Comparison of ENCODE assay signal across 17 cellular contexts in the genomic region with DNA sequence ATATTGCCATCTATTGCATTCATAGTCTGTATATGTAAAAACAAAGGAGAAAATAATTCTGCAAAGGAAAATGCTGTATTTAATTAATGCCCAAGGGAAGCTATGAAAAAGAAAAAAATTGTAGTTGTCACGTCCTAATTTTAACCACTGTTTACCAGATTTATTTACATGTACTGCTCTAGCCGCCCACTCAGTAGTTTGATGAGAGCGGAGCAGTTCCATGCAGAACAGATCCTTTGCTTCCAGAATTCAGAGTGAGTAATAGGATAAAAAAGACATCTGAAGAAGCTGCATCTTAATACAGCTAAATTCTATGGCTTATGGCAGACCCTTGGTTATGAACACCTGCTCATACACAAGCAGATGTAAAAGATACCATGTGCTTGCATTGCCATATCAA.
DNase-seq lines count a peak whose midpoint lies in the region; ATAC-seq and TF ChIP-seq lines count a peak whose summit lies in the region.
"Had no signal": no experiment of that assay in that cellular context is flagged by ENCODE, and none has a peak within 500 bp of the region (broad histone marks: within the 10 kb centered on the region; RNA-seq: fewer than 3 reads in every experiment).

No MANE protein-coding gene starts in this region.

- no peaks in the 10 kb centered on the region for H3K9me3 Mint-ChIP-seq in GM23338
- H3K9me3 Mint-ChIP-seq: HFFc6 had no signal

- H3K9me2 ChIP-seq in GM23338 (ENCODE audit: insufficient read depth), result no peaks in the 10 kb centered on the region

- ATAC-seq in GM23338 (no peak), HG02885 (IDR thresholded peaks at IDR 0.05; ENCODE audit: poor library complexity, unreplicated experiment) (no peak), Right ventricle myocardium superior (ENCODE audit: poor library complexity) (no peak)
- ATAC-seq: HepG2 had no signal

- no peaks in the 10 kb centered on the region for H3K36me3 ChIP-seq in GM23338 (ENCODE audit: insufficient read depth)
- H3K36me3 ChIP-seq: BE2C had no signal

- no peaks in the 10 kb centered on the region for H3K79me2 ChIP-seq in GM23338 (replicated peaks; ENCODE audit: insufficient read depth)

- H3K4me3 ChIP-seq in fibroblast of mammary gland (ENCODE audit: control insufficient read depth, low read depth, low read length) (no peak overlapping the region), GM23338 (no peak overlapping the region)

- no peaks in the 10 kb centered on the region for H4K20me1 ChIP-seq in GM23338 (replicated peaks; ENCODE audit: insufficient read depth)

- no peaks in the 10 kb centered on the region for H3K36me3 Mint-ChIP-seq in GM23338 (ENCODE audit: low read depth)
- H3K36me3 Mint-ChIP-seq: CD4-positive, alpha-beta memory T cell had no signal

- no peaks in the 10 kb centered on the region for H3K4me1 ChIP-seq in GM23338 (ENCODE audit: insufficient read depth)
- H3K4me1 ChIP-seq: BE2C had no signal

- H3K27me3 Mint-ChIP-seq in GM23338 (ENCODE audit: insufficient read depth, low read depth, poor library complexity), result no peaks in the 10 kb centered on the region
- H3K27me3 Mint-ChIP-seq: CD4-positive, alpha-beta memory T cell had no signal

- TF ChIP-seq CTCF in fibroblast of mammary gland (conservative IDR thresholded peaks at IDR 0.05; ENCODE audit: control insufficient read depth, insufficient read depth, low read depth, low read length) (no peak), GM23338 (conservative IDR thresholded peaks at IDR 0.05; ENCODE audit: low read depth in 2 of 2) (no peak)

- peaks cover 5% of the 10 kb centered on the region; the same call in 1 of the 3 replicates for H3K4me1 Mint-ChIP-seq in GM23338
- H3K4me1 Mint-ChIP-seq: CD4-positive, alpha-beta memory T cell had no signal

- H3K27ac ChIP-seq in GM23338 (ENCODE audit: low read depth), result no peak overlapping the region
- H3K27ac ChIP-seq: C4-2B had no signal

- DNase-seq in NCI-H2171 (lab: John Stamatoyannopoulos, UW) (peak; percentile 0), NCI-H82 (lab: John Stamatoyannopoulos, UW) (peak; percentile 39), fibroblast of mammary gland (ENCODE audit: low read depth) (peak; percentile 2), GM23338 (ENCODE audit: low spot score) (no peak), Right ventricle myocardium superior (no peak)
- DNase-seq in stimulated activated CD4-positive, alpha-beta T cell treated with anti-CD3 and anti-CD28 coated beads, Interleukin-12 subunit alpha, Interleukin-12 subunit beta, amount 100 ng/mL, for 4 hours, result no peak
- DNase-seq: BE2C; CD4-positive, alpha-beta memory T cell; COR-L47; DMS153; DMS79 treated with DMSO at 0.1 percent for 48 hours; EL; HCEC 1CT; HFFc6 had no signal

- H3K27ac Mint-ChIP-seq in GM23338, result no peak overlapping the region
- H3K27ac Mint-ChIP-seq: CD4-positive, alpha-beta memory T cell; HFFc6 had no signal

- no peak overlapping the region for H2AFZ ChIP-seq in GM23338

- no peak overlapping the region for H3K4me3 Mint-ChIP-seq in GM23338
- H3K4me3 Mint-ChIP-seq: CD4-positive, alpha-beta memory T cell; HFFc6 had no signal

- H3K27me3 ChIP-seq in GM23338 (ENCODE audit: insufficient read depth), result no peaks in the 10 kb centered on the region
- H3K27me3 ChIP-seq: BE2C had no signal

- H3K4me2 ChIP-seq in GM23338, result no peak overlapping the region

- intact Hi-C loops in Right ventricle myocardium superior (cut with DNase I), result no loop called here

- H3F3A ChIP-seq in GM23338 (replicated peaks; ENCODE audit: low read depth), result no peaks in the 10 kb centered on the region

TF ChIP-seq in GM23338, 12 proteins besides CTCF, POLR2A, EP300 and RAD21 (continues in another document):
- TF ChIP-seq, protein P1, sequence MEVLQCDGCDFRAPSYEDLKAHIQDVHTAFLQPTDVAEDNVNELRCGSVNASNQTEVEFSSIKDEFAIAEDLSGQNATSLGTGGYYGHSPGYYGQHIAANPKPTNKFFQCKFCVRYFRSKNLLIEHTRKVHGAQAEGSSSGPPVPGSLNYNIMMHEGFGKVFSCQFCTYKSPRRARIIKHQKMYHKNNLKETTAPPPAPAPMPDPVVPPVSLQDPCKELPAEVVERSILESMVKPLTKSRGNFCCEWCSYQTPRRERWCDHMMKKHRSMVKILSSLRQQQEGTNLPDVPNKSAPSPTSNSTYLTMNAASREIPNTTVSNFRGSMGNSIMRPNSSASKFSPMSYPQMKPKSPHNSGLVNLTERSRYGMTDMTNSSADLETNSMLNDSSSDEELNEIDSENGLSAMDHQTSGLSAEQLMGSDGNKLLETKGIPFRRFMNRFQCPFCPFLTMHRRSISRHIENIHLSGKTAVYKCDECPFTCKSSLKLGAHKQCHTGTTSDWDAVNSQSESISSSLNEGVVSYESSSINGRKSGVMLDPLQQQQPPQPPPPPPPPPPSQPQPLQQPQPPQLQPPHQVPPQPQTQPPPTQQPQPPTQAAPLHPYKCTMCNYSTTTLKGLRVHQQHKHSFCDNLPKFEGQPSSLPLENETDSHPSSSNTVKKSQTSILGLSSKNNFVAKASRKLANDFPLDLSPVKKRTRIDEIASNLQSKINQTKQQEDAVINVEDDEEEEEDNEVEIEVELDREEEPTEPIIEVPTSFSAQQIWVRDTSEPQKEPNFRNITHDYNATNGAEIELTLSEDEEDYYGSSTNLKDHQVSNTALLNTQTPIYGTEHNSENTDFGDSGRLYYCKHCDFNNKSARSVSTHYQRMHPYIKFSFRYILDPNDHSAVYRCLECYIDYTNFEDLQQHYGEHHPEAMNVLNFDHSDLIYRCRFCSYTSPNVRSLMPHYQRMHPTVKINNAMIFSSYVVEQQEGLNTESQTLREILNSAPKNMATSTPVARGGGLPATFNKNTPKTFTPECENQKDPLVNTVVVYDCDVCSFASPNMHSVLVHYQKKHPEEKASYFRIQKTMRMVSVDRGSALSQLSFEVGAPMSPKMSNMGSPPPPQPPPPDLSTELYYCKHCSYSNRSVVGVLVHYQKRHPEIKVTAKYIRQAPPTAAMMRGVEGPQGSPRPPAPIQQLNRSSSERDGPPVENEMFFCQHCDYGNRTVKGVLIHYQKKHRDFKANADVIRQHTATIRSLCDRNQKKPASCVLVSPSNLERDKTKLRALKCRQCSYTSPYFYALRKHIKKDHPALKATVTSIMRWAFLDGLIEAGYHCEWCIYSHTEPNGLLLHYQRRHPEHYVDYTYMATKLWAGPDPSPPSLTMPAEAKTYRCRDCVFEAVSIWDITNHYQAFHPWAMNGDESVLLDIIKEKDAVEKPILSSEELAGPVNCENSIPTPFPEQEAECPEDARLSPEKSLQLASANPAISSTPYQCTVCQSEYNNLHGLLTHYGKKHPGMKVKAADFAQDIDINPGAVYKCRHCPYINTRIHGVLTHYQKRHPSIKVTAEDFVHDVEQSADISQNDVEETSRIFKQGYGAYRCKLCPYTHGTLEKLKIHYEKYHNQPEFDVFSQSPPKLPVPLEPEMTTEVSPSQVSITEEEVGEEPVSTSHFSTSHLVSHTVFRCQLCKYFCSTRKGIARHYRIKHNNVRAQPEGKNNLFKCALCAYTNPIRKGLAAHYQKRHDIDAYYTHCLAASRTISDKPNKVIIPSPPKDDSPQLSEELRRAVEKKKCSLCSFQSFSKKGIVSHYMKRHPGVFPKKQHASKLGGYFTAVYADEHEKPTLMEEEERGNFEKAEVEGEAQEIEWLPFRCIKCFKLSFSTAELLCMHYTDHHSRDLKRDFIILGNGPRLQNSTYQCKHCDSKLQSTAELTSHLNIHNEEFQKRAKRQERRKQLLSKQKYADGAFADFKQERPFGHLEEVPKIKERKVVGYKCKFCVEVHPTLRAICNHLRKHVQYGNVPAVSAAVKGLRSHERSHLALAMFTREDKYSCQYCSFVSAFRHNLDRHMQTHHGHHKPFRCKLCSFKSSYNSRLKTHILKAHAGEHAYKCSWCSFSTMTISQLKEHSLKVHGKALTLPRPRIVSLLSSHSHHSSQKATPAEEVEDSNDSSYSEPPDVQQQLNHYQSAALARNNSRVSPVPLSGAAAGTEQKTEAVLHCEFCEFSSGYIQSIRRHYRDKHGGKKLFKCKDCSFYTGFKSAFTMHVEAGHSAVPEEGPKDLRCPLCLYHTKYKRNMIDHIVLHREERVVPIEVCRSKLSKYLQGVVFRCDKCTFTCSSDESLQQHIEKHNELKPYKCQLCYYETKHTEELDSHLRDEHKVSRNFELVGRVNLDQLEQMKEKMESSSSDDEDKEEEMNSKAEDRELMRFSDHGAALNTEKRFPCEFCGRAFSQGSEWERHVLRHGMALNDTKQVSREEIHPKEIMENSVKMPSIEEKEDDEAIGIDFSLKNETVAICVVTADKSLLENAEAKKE (CRISPR knock-in tag; IDR thresholded peaks at IDR 0.05), result no peak
- no peak for TF ChIP-seq CREB1 (CRISPR knock-in tag; IDR thresholded peaks at IDR 0.05; ENCODE audit: low read depth)
- no peak for TF ChIP-seq ZNF114 (CRISPR knock-in tag; IDR thresholded peaks at IDR 0.05)
- TF ChIP-seq, protein P2, sequence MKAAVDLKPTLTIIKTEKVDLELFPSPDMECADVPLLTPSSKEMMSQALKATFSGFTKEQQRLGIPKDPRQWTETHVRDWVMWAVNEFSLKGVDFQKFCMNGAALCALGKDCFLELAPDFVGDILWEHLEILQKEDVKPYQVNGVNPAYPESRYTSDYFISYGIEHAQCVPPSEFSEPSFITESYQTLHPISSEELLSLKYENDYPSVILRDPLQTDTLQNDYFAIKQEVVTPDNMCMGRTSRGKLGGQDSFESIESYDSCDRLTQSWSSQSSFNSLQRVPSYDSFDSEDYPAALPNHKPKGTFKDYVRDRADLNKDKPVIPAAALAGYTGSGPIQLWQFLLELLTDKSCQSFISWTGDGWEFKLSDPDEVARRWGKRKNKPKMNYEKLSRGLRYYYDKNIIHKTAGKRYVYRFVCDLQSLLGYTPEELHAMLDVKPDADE (IDR thresholded peaks at IDR 0.05), result no peak
- TF ChIP-seq JUNB (IDR thresholded peaks at IDR 0.05; ENCODE audit: unreplicated experiment), result no peak

Comparison
In these comparisons a context has a peak if more than half of its experiments do, and no peak if none do; other contexts are left out.
1. DNase-seq: peak in NCI-H2171 (single experiment), NCI-H82 (single experiment) and fibroblast of mammary gland (single experiment); none in GM23338 (single experiment), stimulated activated CD4-positive, alpha-beta T cell treated with anti-CD3 and anti-CD28 coated beads, Interleukin-12 subunit alpha, Interleukin-12 subunit beta, amount 100 ng/mL, for 4 hours (single experiment) and Right ventricle myocardium superior (single experiment).